In the genomic region with DNA sequence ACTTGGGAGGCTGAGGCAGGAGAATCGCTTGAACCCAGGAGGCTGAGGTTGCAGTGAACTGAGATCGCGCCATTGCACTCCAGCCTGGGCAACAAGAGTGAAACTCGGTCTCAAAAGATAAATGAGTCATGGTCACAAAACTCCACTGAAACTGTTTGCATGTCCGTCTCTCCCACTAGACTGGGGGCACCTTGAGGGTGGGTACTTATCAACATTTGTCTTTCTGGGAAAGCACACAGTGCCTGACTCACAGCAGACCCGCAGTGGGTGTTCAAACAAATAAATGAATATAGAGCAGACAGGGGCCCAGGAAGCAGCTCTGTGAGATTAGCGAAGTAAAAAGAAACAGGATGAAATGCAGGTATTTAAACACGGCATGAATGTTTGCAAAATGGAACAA, we compare ENCODE assay signal across 16 cellular contexts.
DNase-seq lines count a peak whose midpoint lies in the region; ATAC-seq and TF ChIP-seq lines count a peak whose summit lies in the region.
"Had no signal": no experiment of that assay in that cellular context is flagged by ENCODE, and none has a peak within 500 bp of the region (broad histone marks: within the 10 kb centered on the region; RNA-seq: fewer than 3 reads in every experiment).

No MANE protein-coding gene starts in this region.

- peak overlapping the region; percentile 37; the same call in 1 of the 2 replicates for H3K4me2 ChIP-seq in SK-N-SH
- H3K4me2 ChIP-seq: BLaER1 had no signal

- H3K9me3 ChIP-seq in SK-N-SH (no peaks in the 10 kb centered on the region), stomach (no peaks in the 10 kb centered on the region)
- H3K9me3 ChIP-seq: HAP-1 had no signal

- H3K4me1 ChIP-seq in SK-N-SH (ENCODE audit: control insufficient read depth in 1 of 2, insufficient read depth in 2 of 2, low read depth in 1 of 2, low read length in 1 of 2) (no peaks in the 10 kb centered on the region), stomach (peaks cover 0 to 9% (median 2%) of the 10 kb centered on the region in 4 donors)
- H3K4me1 ChIP-seq: BLaER1, HAP-1 had no signal

- no peak for ATAC-seq in SK-N-SH treated with all-trans-retinoic acid at 6 μM for 48 hours

- H3F3A ChIP-seq in SK-N-SH (replicated peaks; ENCODE audit: insufficient read depth) = no peaks in the 10 kb centered on the region

- H3K27ac ChIP-seq in SK-N-SH (ENCODE audit: low read depth in 2 of 2, low read length in 1 of 2) = no peak overlapping the region
- peak overlapping the region; percentile 46 to 82 (median 57) for H3K27ac ChIP-seq in stomach
- H3K27ac ChIP-seq: 22Rv1, BLaER1, GM23248, HL-60 had no signal

- no peaks in the 10 kb centered on the region for H4K20me1 ChIP-seq in SK-N-SH (ENCODE audit: insufficient read depth)
- H4K20me1 ChIP-seq: BLaER1 had no signal

- TF ChIP-seq CTCF in SK-N-SH (IDR thresholded peaks at IDR 0.05) (no peak), stomach (IDR thresholded peaks at IDR 0.05) (no peak)

- H3K79me2 ChIP-seq in SK-N-SH (ENCODE audit: insufficient read depth) = no peaks in the 10 kb centered on the region

- H3K9me2 ChIP-seq in SK-N-SH = no peaks in the 10 kb centered on the region

- no peak for TF ChIP-seq RAD21 in SK-N-SH (IDR thresholded peaks at IDR 0.05; ENCODE audit: low read length)

- WGBS in SK-N-SH (ENCODE audit: low lambda C conversion rate) = 16% methylated on average over 8 of the region's 8 CpGs
- WGBS in stomach, 5 donors = 31 to 56% (median 42%) methylated on average over 7 to 8 of the region's 8 CpGs

- no peak overlapping the region for H2AFZ ChIP-seq in SK-N-SH (ENCODE audit: low read depth)
- H2AFZ ChIP-seq: GM23248 had no signal

- H3K36me3 ChIP-seq in SK-N-SH (replicated peaks in 1 of 2; ENCODE audit: control insufficient read depth in 1 of 2, insufficient read depth in 2 of 2, low read length in 1 of 2) = no peaks in the 10 kb centered on the region
- no peaks in the 10 kb centered on the region for H3K36me3 ChIP-seq in stomach
- H3K36me3 ChIP-seq: BLaER1, HAP-1 had no signal

- H3K9ac ChIP-seq in SK-N-SH = no peak overlapping the region
- H3K9ac ChIP-seq: BLaER1, GM23248 had no signal

- TF ChIP-seq POLR2A in stomach (IDR thresholded peaks at IDR 0.05) = no peak

- no peak for DNase-seq in SK-N-SH
- peak; percentile 13 for DNase-seq in Daoy (ENCODE audit: low read depth)
- peak; percentile 9 for DNase-seq in amniotic epithelial cell (ENCODE audit: low read depth)
- peak; percentile 38 for DNase-seq in stomach
- DNase-seq in SIG-M5 treated with dmso at 0.1 percent for 504 hours (lab: John Stamatoyannopoulos, UW; ENCODE audit: unreplicated experiment) = no peak
- DNase-seq in DMS79 treated with DMSO at 0.1 percent for 48 hours (lab: John Stamatoyannopoulos, UW) = no peak
- DNase-seq in stimulated activated CD4-positive, alpha-beta T cell treated with anti-CD3 and anti-CD28 coated beads, Interleukin-2, amount 100 ng/mL, for 48 hours = no peak
- DNase-seq: Calu3; CD4-positive, alpha-beta memory T cell; DND-41; GM23248 had no signal

- POLR2A ChIA-PET in SK-N-SH (lab: Yijun Ruan, JAX) = no interaction called here

- H3K4me3 ChIP-seq in SK-N-SH (ENCODE audit: low read depth in 2 of 2, low read length in 1 of 2) = no peak overlapping the region
- H3K4me3 ChIP-seq in stomach = no peak overlapping the region
- H3K4me3 ChIP-seq: BLaER1, GM23248, HAP-1 had no signal

- TF ChIP-seq EP300 in SK-N-SH (IDR thresholded peaks at IDR 0.05; ENCODE audit: borderline replicate concordance in 1 of 2, low read depth in 1 of 2, low read length in 1 of 2) (no peak), stomach (IDR thresholded peaks at IDR 0.05) (no peak)

- H3K27me3 ChIP-seq in SK-N-SH (ENCODE audit: insufficient read depth) = peaks cover 37% of the 10 kb centered on the region
- H3K27me3 ChIP-seq in stomach = no peaks in the 10 kb centered on the region
- H3K27me3 ChIP-seq: BLaER1 had no signal

- CTCF ChIA-PET in SK-N-SH (lab: Yijun Ruan, JAX) = interaction anchor here (1.1 kb wide), 2 partner anchors 139 to 469 kb away, joined by 4 to 5 read pairs; no protein-coding TSS in a partner anchor

- intact Hi-C loops in stomach (cut with DNase I; ENCODE audit: low total_unique reads) = loop anchor here (10.0 kb wide), 1 partner anchor 763 kb away; no protein-coding TSS in a partner anchor

TF ChIP-seq in SK-N-SH, 30 proteins besides CTCF, POLR2A, EP300 and RAD21:
- TF ChIP-seq JUND (IDR thresholded peaks at IDR 0.05) (no peak), EZH2phosphoT487 (IDR thresholded peaks at IDR 0.05; ENCODE audit: borderline replicate concordance, low read depth) (no peak), MEF2A (IDR thresholded peaks at IDR 0.05; ENCODE audit: borderline replicate concordance, low read depth) (no peak), RFX5 (IDR thresholded peaks at IDR 0.05; ENCODE audit: low read length) (no peak), TCF12 (IDR thresholded peaks at IDR 0.05) (no peak), NFIC (IDR thresholded peaks at IDR 0.05; ENCODE audit: borderline replicate concordance) (no peak), NRF1 (IDR thresholded peaks at IDR 0.05; ENCODE audit: low read depth, low read length) (no peak), GATA2 (CRISPR knock-in tag; IDR thresholded peaks at IDR 0.05) (no peak), FOXM1 (IDR thresholded peaks at IDR 0.05; ENCODE audit: low read depth) (no peak), SIN3A (IDR thresholded peaks at IDR 0.05; ENCODE audit: borderline replicate concordance, low read depth, low read length) (no peak), MXI1 (IDR thresholded peaks at IDR 0.05; ENCODE audit: low read depth, low read length) (no peak)
- TF ChIP-seq, protein P1, sequence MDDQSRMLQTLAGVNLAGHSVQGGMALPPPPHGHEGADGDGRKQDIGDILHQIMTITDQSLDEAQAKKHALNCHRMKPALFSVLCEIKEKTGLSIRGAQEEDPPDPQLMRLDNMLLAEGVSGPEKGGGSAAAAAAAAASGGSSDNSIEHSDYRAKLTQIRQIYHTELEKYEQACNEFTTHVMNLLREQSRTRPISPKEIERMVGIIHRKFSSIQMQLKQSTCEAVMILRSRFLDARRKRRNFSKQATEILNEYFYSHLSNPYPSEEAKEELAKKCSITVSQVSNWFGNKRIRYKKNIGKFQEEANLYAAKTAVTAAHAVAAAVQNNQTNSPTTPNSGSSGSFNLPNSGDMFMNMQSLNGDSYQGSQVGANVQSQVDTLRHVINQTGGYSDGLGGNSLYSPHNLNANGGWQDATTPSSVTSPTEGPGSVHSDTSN (IDR thresholded peaks at IDR 0.05) = no peak
- TF ChIP-seq, protein P2, sequence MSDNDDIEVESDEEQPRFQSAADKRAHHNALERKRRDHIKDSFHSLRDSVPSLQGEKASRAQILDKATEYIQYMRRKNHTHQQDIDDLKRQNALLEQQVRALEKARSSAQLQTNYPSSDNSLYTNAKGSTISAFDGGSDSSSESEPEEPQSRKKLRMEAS (IDR thresholded peaks at IDR 0.05; ENCODE audit: low read depth) = no peak

TF ChIP-seq in SK-N-SH treated with all-trans-retinoic acid at 6 μM for 48 hours, 23 proteins besides CTCF, POLR2A, EP300 and RAD21:
- TF ChIP-seq, protein P3, sequence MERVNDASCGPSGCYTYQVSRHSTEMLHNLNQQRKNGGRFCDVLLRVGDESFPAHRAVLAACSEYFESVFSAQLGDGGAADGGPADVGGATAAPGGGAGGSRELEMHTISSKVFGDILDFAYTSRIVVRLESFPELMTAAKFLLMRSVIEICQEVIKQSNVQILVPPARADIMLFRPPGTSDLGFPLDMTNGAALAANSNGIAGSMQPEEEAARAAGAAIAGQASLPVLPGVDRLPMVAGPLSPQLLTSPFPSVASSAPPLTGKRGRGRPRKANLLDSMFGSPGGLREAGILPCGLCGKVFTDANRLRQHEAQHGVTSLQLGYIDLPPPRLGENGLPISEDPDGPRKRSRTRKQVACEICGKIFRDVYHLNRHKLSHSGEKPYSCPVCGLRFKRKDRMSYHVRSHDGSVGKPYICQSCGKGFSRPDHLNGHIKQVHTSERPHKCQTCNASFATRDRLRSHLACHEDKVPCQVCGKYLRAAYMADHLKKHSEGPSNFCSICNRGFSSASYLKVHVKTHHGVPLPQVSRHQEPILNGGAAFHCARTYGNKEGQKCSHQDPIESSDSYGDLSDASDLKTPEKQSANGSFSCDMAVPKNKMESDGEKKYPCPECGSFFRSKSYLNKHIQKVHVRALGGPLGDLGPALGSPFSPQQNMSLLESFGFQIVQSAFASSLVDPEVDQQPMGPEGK (CRISPR knock-in tag; IDR thresholded peaks at IDR 0.05; ENCODE audit: borderline replicate concordance) = no peak
- TF ChIP-seq, protein P4, sequence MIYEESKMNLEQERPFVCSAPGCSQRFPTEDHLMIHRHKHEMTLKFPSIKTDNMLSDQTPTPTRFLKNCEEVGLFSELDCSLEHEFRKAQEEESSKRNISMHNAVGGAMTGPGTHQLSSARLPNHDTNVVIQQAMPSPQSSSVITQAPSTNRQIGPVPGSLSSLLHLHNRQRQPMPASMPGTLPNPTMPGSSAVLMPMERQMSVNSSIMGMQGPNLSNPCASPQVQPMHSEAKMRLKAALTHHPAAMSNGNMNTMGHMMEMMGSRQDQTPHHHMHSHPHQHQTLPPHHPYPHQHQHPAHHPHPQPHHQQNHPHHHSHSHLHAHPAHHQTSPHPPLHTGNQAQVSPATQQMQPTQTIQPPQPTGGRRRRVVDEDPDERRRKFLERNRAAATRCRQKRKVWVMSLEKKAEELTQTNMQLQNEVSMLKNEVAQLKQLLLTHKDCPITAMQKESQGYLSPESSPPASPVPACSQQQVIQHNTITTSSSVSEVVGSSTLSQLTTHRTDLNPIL (CRISPR knock-in tag; IDR thresholded peaks at IDR 0.05; ENCODE audit: low read depth) = no peak

Comparison
In these comparisons a context has a peak if more than half of its experiments do, and no peak if none do; other contexts are left out.
1. DNase-seq: peak in Daoy (single experiment), amniotic epithelial cell (single experiment) and stomach (single experiment); none in SK-N-SH (single experiment), SIG-M5 treated with dmso at 0.1 percent for 504 hours (single experiment), DMS79 treated with DMSO at 0.1 percent for 48 hours (single experiment) and stimulated activated CD4-positive, alpha-beta T cell treated with anti-CD3 and anti-CD28 coated beads, Interleukin-2, amount 100 ng/mL, for 48 hours (0 of 2).
2. H3K27ac ChIP-seq: peak in stomach (5 of 5); none in SK-N-SH (0 of 2).